In genomic region chr20:58839474-58839874, GRCh38 we compare ENCODE assay signal across 9 cellular contexts. TPM values are rescaled to one million over a fixed set of nuclear protein-coding genes. Genes with fewer than 3 reads are reported as not detected.
DNase-seq lines count a peak whose midpoint lies in the region; ATAC-seq and TF ChIP-seq lines count a peak whose summit lies in the region.
"Had no signal": no experiment of that assay in that cellular context is flagged by ENCODE, and none has a peak within 500 bp of the region (broad histone marks: within the 10 kb centered on the region; RNA-seq: fewer than 3 reads in every experiment).

No MANE protein-coding gene starts in this region.

- H3K27ac Mint-ChIP-seq in T-helper 2 cell treated with Interferon-gamma antibody and Interleukin-4, amounts not matched to agents 5 μg/mL and 100 μg/mL, for 36 hours, result no peak overlapping the region
- no peak overlapping the region for H3K27ac Mint-ChIP-seq in memory B cell

- TF ChIP-seq POLR2A in upper lobe of left lung (IDR thresholded peaks at IDR 0.05), result no peak

- peaks cover 42% of the 10 kb centered on the region for H3K27me3 ChIP-seq in AG04450 (ENCODE audit: control insufficient read depth, insufficient read depth, low read length)
- H3K27me3 ChIP-seq in upper lobe of left lung, result peaks cover 0 to 14% (median 0%) of the 10 kb centered on the region in 4 donors

- H3K9me3 ChIP-seq in AG04450 (ENCODE audit: control insufficient read depth, insufficient read depth, low read length), result peaks cover 17% of the 10 kb centered on the region; the same call in 1 of the 2 replicates
- H3K9me3 ChIP-seq in upper lobe of left lung, result no peaks in the 10 kb centered on the region

- peak overlapping the region; percentile 61 for H3K4me3 Mint-ChIP-seq in T-helper 2 cell treated with Interferon-gamma antibody and Interleukin-4, amounts not matched to agents 5 μg/mL and 100 μg/mL, for 36 hours
- no peak overlapping the region for H3K4me3 Mint-ChIP-seq in memory B cell

- 38 to 59% methylated on average over 19 to 27 of the region's 27 CpGs for WGBS in upper lobe of left lung, 2 donors

- peaks cover 65% of the 10 kb centered on the region for H3K27me3 Mint-ChIP-seq in T-helper 2 cell treated with Interferon-gamma antibody and Interleukin-4, amounts not matched to agents 5 μg/mL and 100 μg/mL, for 36 hours (ENCODE audit: low read depth)
- H3K27me3 Mint-ChIP-seq in memory B cell, result peaks cover 12% of the 10 kb centered on the region

- no peaks in the 10 kb centered on the region for H3K9me3 Mint-ChIP-seq in T-helper 2 cell treated with Interferon-gamma antibody and Interleukin-4, amounts not matched to agents 5 μg/mL and 100 μg/mL, for 36 hours
- H3K9me3 Mint-ChIP-seq in memory B cell, result no peaks in the 10 kb centered on the region

- ATAC-seq in memory B cell (ENCODE audit: low read depth), result peak; percentile 45
- ATAC-seq in upper lobe of left lung (ENCODE audit: low FRiP score in 2 of 2), result peak; percentile 38 to 48
- no peak for ATAC-seq in GM21367 (IDR thresholded peaks at IDR 0.05; ENCODE audit: unreplicated experiment)

- DNase-seq in AG04450 (ENCODE audit: low read depth, low spot score) (no peak), H4 (ENCODE audit: low spot score) (peak; percentile 27), cerebellar cortex (ENCODE audit: low spot score) (peak; percentile 12), memory B cell (ENCODE audit: low spot score in 2 of 2) (no peak), upper lobe of left lung (peak in 1 of 2 donors; percentile 81), GOT3 (lab: John Stamatoyannopoulos, UW) (no peak)
- DNase-seq in T-helper 2 cell treated with Interferon-gamma antibody and Interleukin-4, amounts not matched to agents 5 μg/mL and 100 μg/mL, for 36 hours (ENCODE audit: low spot score), result peak; percentile 44

- H3K36me3 Mint-ChIP-seq in T-helper 2 cell treated with Interferon-gamma antibody and Interleukin-4, amounts not matched to agents 5 μg/mL and 100 μg/mL, for 36 hours (ENCODE audit: low read depth), result peaks cover 2% of the 10 kb centered on the region
- H3K36me3 Mint-ChIP-seq in memory B cell, result peaks cover 2% of the 10 kb centered on the region

- TF ChIP-seq EP300 in upper lobe of left lung (IDR thresholded peaks at IDR 0.05), result no peak

- POLR2A ChIA-PET in AG04450 (lab: Yijun Ruan, JAX), result no interaction called here

- H3K4me1 ChIP-seq in upper lobe of left lung, result peaks cover 0 to 10% (median 4%) of the 10 kb centered on the region in 4 donors

- CTCF ChIA-PET in AG04450 (lab: Charles Lee), result interaction anchor here (1.0 to 1.1 kb wide), 2 partner anchors 11 to 604 kb away, joined by 3 read pairs; no protein-coding TSS in a partner anchor

- H3K36me3 ChIP-seq in upper lobe of left lung, result no peaks in the 10 kb centered on the region

- peaks cover 12% of the 10 kb centered on the region for H3K4me1 Mint-ChIP-seq in T-helper 2 cell treated with Interferon-gamma antibody and Interleukin-4, amounts not matched to agents 5 μg/mL and 100 μg/mL, for 36 hours (ENCODE audit: low read depth)
- no peaks in the 10 kb centered on the region for H3K4me1 Mint-ChIP-seq in memory B cell

- TF ChIP-seq CTCF in AG04450 (IDR thresholded peaks at IDR 0.05; ENCODE audit: low read depth, low read length) (peak; percentile 48), upper lobe of left lung (IDR thresholded peaks at IDR 0.05) (peak in 3 of 6 experiments; percentile 30 to 57 (median 41))

- H3K4me3 ChIP-seq in AG04450 (ENCODE audit: low read depth, low read length), result peak overlapping the region; percentile 13; the same call in 1 of the 2 replicates
- H3K4me3 ChIP-seq in upper lobe of left lung, result no peak overlapping the region

- H3K27ac ChIP-seq in AG04450 (ENCODE audit: low read depth, low read length), result no peak overlapping the region
- no peak overlapping the region for H3K27ac ChIP-seq in upper lobe of left lung

RNA-seq across cellular contexts. Expression of gene GNAS-AS1, which starts 11.2 kb away (rescaled TPM):
- polyA plus RNA-seq in AG04450 (2011; rRNA removed), result 0.52 and 0.65 TPM in 2 replicates
- polyA minus RNA-seq in AG04450 (2011; rRNA and poly(A)+ RNA removed), result 0.48 and 1.1 TPM in 2 replicates
- total RNA-seq in H4 (2014; rRNA removed; shearing (Covaris generic)), result 1.5 and 3.0 TPM in 2 replicates
- 1 to 10 TPM in 1 of 6 donors, under 1 TPM in 4, not detected in 1; 0.30 to 2.1 (median 0.54) TPM for total RNA-seq in upper lobe of left lung
- total RNA-seq: glomerular endothelial cell had no signal

RNA-seq across cellular contexts. Expression of gene GNAS, which starts 13.0 kb away (rescaled TPM):
- polyA plus RNA-seq in AG04450 (2011; rRNA removed), result 765 and 1,181 TPM in 2 replicates
- 1,147 and 1,540 TPM in 2 replicates for polyA minus RNA-seq in AG04450 (2011; rRNA and poly(A)+ RNA removed)
- total RNA-seq in H4 (2014; rRNA removed; shearing (Covaris generic)), result 886 and 1,032 TPM in 2 replicates
- total RNA-seq in upper lobe of left lung, result 100 to 1,000 TPM; 520 to 910 (median 811) TPM

Comparison
In these comparisons a context has a peak if more than half of its experiments do, and no peak if none do; other contexts are left out.
1. DNase-seq: peak in H4 (single experiment), T-helper 2 cell treated with Interferon-gamma antibody and Interleukin-4, amounts not matched to agents 5 μg/mL and 100 μg/mL, for 36 hours (single experiment) and cerebellar cortex (single experiment); none in AG04450 (single experiment), memory B cell (0 of 2) and GOT3 (single experiment).